Comparison of ENCODE assay signal across 2 cellular contexts in the genomic region with DNA sequence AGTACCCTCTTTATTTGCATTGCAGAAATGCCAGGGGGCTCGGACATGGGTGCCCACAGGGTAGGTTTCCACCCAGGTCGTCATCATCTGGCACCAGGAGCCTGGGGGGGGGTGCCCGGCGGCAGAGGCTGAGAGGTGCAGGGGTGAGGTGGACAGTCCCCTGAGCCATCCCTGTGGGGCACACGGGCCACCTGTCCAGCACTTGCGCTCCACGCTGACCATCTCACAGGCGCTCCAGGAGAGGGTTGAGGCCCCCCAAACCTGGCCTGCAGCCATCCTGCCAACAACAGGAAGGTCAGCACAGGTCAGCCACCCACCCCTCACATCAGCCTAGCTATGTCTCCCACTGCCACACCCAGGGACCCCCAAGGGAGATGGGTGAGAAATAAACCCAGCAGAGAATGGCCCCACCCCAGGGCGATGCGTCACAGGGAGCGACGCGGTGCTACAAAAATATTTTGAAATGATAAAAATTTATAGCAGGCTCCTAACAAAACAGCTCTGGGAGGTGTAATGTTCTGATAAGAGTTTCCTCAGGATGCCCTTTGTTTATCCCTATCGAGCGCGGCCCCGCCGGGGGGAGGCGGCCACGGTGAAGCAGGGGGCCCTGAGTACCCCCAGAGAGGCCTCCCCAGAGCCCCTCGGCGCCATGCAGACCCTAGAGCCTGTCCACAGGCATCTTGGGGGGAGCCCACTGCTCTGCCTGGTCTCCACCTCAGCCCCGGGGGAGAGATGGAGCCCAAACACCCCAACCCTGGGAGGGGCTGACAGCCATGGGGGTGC.
TF ChIP-seq lines count a peak whose summit lies in the region.

No MANE protein-coding gene starts in this region.

TF ChIP-seq in SK-N-SH, 30 proteins besides CTCF, POLR2A, EP300 and RAD21 (continued from another document):
- TF ChIP-seq, protein P1, sequence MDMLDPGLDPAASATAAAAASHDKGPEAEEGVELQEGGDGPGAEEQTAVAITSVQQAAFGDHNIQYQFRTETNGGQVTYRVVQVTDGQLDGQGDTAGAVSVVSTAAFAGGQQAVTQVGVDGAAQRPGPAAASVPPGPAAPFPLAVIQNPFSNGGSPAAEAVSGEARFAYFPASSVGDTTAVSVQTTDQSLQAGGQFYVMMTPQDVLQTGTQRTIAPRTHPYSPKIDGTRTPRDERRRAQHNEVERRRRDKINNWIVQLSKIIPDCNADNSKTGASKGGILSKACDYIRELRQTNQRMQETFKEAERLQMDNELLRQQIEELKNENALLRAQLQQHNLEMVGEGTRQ (IDR thresholded peaks at IDR 0.05; ENCODE audit: borderline replicate concordance, low read depth, low read length): no peak
- TF ChIP-seq NFIC (IDR thresholded peaks at IDR 0.05; ENCODE audit: borderline replicate concordance) (no peak), SIN3A (IDR thresholded peaks at IDR 0.05; ENCODE audit: borderline replicate concordance, low read depth, low read length) (no peak), TAF1 (IDR thresholded peaks at IDR 0.05; ENCODE audit: borderline replicate concordance, low read depth, low read length) (no peak), TCF12 (IDR thresholded peaks at IDR 0.05) (no peak), SMC3 (IDR thresholded peaks at IDR 0.05; ENCODE audit: low read depth, low read length) (no peak), JUND (IDR thresholded peaks at IDR 0.05) (no peak), GATA2 (CRISPR knock-in tag; IDR thresholded peaks at IDR 0.05) (no peak), YY1 (IDR thresholded peaks at IDR 0.05; ENCODE audit: low read depth) (no peak)
- TF ChIP-seq, protein P2, sequence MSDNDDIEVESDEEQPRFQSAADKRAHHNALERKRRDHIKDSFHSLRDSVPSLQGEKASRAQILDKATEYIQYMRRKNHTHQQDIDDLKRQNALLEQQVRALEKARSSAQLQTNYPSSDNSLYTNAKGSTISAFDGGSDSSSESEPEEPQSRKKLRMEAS (IDR thresholded peaks at IDR 0.05; ENCODE audit: low read depth): no peak
- TF ChIP-seq, protein P3, sequence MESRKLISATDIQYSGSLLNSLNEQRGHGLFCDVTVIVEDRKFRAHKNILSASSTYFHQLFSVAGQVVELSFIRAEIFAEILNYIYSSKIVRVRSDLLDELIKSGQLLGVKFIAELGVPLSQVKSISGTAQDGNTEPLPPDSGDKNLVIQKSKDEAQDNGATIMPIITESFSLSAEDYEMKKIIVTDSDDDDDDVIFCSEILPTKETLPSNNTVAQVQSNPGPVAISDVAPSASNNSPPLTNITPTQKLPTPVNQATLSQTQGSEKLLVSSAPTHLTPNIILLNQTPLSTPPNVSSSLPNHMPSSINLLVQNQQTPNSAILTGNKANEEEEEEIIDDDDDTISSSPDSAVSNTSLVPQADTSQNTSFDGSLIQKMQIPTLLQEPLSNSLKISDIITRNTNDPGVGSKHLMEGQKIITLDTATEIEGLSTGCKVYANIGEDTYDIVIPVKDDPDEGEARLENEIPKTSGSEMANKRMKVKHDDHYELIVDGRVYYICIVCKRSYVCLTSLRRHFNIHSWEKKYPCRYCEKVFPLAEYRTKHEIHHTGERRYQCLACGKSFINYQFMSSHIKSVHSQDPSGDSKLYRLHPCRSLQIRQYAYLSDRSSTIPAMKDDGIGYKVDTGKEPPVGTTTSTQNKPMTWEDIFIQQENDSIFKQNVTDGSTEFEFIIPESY (IDR thresholded peaks at IDR 0.05; ENCODE audit: borderline replicate concordance, low read depth): no peak
TF ChIP-seq in SK-N-SH: peak in this region for 0.

TF ChIP-seq in SK-N-SH treated with all-trans-retinoic acid at 6 μM for 48 hours, 23 proteins besides CTCF, POLR2A, EP300 and RAD21 (continued from another document):
- TF ChIP-seq, protein P4, sequence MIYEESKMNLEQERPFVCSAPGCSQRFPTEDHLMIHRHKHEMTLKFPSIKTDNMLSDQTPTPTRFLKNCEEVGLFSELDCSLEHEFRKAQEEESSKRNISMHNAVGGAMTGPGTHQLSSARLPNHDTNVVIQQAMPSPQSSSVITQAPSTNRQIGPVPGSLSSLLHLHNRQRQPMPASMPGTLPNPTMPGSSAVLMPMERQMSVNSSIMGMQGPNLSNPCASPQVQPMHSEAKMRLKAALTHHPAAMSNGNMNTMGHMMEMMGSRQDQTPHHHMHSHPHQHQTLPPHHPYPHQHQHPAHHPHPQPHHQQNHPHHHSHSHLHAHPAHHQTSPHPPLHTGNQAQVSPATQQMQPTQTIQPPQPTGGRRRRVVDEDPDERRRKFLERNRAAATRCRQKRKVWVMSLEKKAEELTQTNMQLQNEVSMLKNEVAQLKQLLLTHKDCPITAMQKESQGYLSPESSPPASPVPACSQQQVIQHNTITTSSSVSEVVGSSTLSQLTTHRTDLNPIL (CRISPR knock-in tag; IDR thresholded peaks at IDR 0.05; ENCODE audit: low read depth): no peak
